ENCODE assay signal across 6 cellular contexts in genomic region chr1:46248122-46248920, GRCh38. TPM values are rescaled to one million over a fixed set of nuclear protein-coding genes. Genes with fewer than 3 reads are reported as not detected.
DNase-seq lines count a peak whose midpoint lies in the region; TF ChIP-seq lines count a peak whose summit lies in the region.

No MANE protein-coding gene starts in this region.

- peak; percentile 40 for DNase-seq in GM06990 (ENCODE audit: extremely low read depth, insufficient read length)
- peak; percentile 60 for DNase-seq in NCI-H1048 (lab: John Stamatoyannopoulos, UW)
- DNase-seq in activated T-helper 1 cell treated with anti-CD3 and anti-CD28 coated beads, Interleukin-12 subunit alpha, Interleukin-12 subunit beta, Interleukin-2, Interleukin-4 antibody, amounts not matched to agents 30 ng/mL and 10 ng/mL and 1 ng/mL, durations not matched to agents 14 hours and 24 hours and 36 hours (ENCODE audit: low spot score): no peak
- DNase-seq in mesothelial cell of epicardium (ENCODE audit: low spot score in 2 of 2, unreplicated experiment in 2 of 2): no peak
- no peak for DNase-seq in middle frontal gyrus (ENCODE audit: extremely low spot score, low spot score)
- DNase-seq in DMS114 treated with DMSO at 0.1 percent for 48 hours (lab: John Stamatoyannopoulos, UW; ENCODE audit: unreplicated experiment): no peak

- peak overlapping the region; percentile 97 for H3K4me3 Mint-ChIP-seq in activated T-helper 1 cell treated with anti-CD3 and anti-CD28 coated beads, Interleukin-12 subunit alpha, Interleukin-12 subunit beta, Interleukin-2, Interleukin-4 antibody, amounts not matched to agents 30 ng/mL and 10 ng/mL and 1 ng/mL, durations not matched to agents 14 hours and 24 hours and 36 hours
- H3K4me3 Mint-ChIP-seq in mesothelial cell of epicardium: peak overlapping the region; percentile 96

- H3K36me3 Mint-ChIP-seq in activated T-helper 1 cell treated with anti-CD3 and anti-CD28 coated beads, Interleukin-12 subunit alpha, Interleukin-12 subunit beta, Interleukin-2, Interleukin-4 antibody, amounts not matched to agents 30 ng/mL and 10 ng/mL and 1 ng/mL, durations not matched to agents 14 hours and 24 hours and 36 hours (ENCODE audit: low read depth): peaks cover 24% of the 10 kb centered on the region
- peaks cover 13% of the 10 kb centered on the region for H3K36me3 Mint-ChIP-seq in mesothelial cell of epicardium

- peaks cover 9% of the 10 kb centered on the region for H3K36me3 ChIP-seq in GM06990 (ENCODE audit: control insufficient read depth, insufficient read depth, low read length)

- peak overlapping the region; percentile 94 for H3K27ac Mint-ChIP-seq in activated T-helper 1 cell treated with anti-CD3 and anti-CD28 coated beads, Interleukin-12 subunit alpha, Interleukin-12 subunit beta, Interleukin-2, Interleukin-4 antibody, amounts not matched to agents 30 ng/mL and 10 ng/mL and 1 ng/mL, durations not matched to agents 14 hours and 24 hours and 36 hours
- H3K27ac Mint-ChIP-seq in mesothelial cell of epicardium: peak overlapping the region; percentile 67

- no peaks in the 10 kb centered on the region for H3K27me3 ChIP-seq in GM06990 (replicated peaks; ENCODE audit: control insufficient read depth, insufficient read depth, low read length)

- peaks cover 39% of the 10 kb centered on the region for H3K4me1 Mint-ChIP-seq in activated T-helper 1 cell treated with anti-CD3 and anti-CD28 coated beads, Interleukin-12 subunit alpha, Interleukin-12 subunit beta, Interleukin-2, Interleukin-4 antibody, amounts not matched to agents 30 ng/mL and 10 ng/mL and 1 ng/mL, durations not matched to agents 14 hours and 24 hours and 36 hours (ENCODE audit: low read depth)
- peaks cover 12% of the 10 kb centered on the region for H3K4me1 Mint-ChIP-seq in mesothelial cell of epicardium

- TF ChIP-seq CTCF in GM06990 (IDR thresholded peaks at IDR 0.05; ENCODE audit: insufficient read depth, low read length, poor library complexity, severe bottlenecking) (peak; percentile 26), mesothelial cell of epicardium (IDR thresholded peaks at IDR 0.05; ENCODE audit: unreplicated experiment) (no peak)

- H3K4me3 ChIP-seq in GM06990 (replicated peaks; ENCODE audit: low read depth, low read length): peak overlapping the region; percentile 86

- intact Hi-C loops in activated T-helper 1 cell treated with anti-CD3 and anti-CD28 coated beads, Interleukin-12 subunit alpha, Interleukin-12 subunit beta, Interleukin-2, Interleukin-4 antibody, amounts not matched to agents 30 ng/mL and 10 ng/mL and 1 ng/mL, durations not matched to agents 14 hours and 24 hours and 36 hours (cut with micrococcal nuclease): loop anchor here (5.0 kb wide), 2 partner anchors 469 to 1236 kb away; partner anchors contain the start of genes EFCAB14, HECTD3 and UROD

- H3K27me3 Mint-ChIP-seq in activated T-helper 1 cell treated with anti-CD3 and anti-CD28 coated beads, Interleukin-12 subunit alpha, Interleukin-12 subunit beta, Interleukin-2, Interleukin-4 antibody, amounts not matched to agents 30 ng/mL and 10 ng/mL and 1 ng/mL, durations not matched to agents 14 hours and 24 hours and 36 hours (ENCODE audit: insufficient read depth): no peaks in the 10 kb centered on the region
- no peaks in the 10 kb centered on the region for H3K27me3 Mint-ChIP-seq in mesothelial cell of epicardium (ENCODE audit: low read depth)

- H3K9me3 Mint-ChIP-seq in activated T-helper 1 cell treated with anti-CD3 and anti-CD28 coated beads, Interleukin-12 subunit alpha, Interleukin-12 subunit beta, Interleukin-2, Interleukin-4 antibody, amounts not matched to agents 30 ng/mL and 10 ng/mL and 1 ng/mL, durations not matched to agents 14 hours and 24 hours and 36 hours: no peaks in the 10 kb centered on the region
- no peaks in the 10 kb centered on the region for H3K9me3 Mint-ChIP-seq in mesothelial cell of epicardium

RNA-seq across cellular contexts. Expression of gene RAD54L, which starts 0.8 kb away (rescaled TPM):
- 49.7 and 50.2 TPM in 2 replicates for total RNA-seq in activated T-helper 1 cell treated with anti-CD3 and anti-CD28 coated beads, Interleukin-12 subunit alpha, Interleukin-12 subunit beta, Interleukin-2, Interleukin-4 antibody, amounts not matched to agents 30 ng/mL and 10 ng/mL and 1 ng/mL, durations not matched to agents 14 hours and 24 hours and 36 hours
- total RNA-seq in mesothelial cell of epicardium: 11.2 to 12.2 TPM (median 11.7 TPM) in 3 replicates

RNA-seq across cellular contexts. Expression of gene LURAP1, which starts 45.2 kb away (rescaled TPM):
- total RNA-seq in activated T-helper 1 cell treated with anti-CD3 and anti-CD28 coated beads, Interleukin-12 subunit alpha, Interleukin-12 subunit beta, Interleukin-2, Interleukin-4 antibody, amounts not matched to agents 30 ng/mL and 10 ng/mL and 1 ng/mL, durations not matched to agents 14 hours and 24 hours and 36 hours: 0.15 TPM in 1 of 2 replicates, not detected in the other
- 2.1 to 2.8 TPM (median 2.6 TPM) in 3 replicates for total RNA-seq in mesothelial cell of epicardium

RNA-seq across cellular contexts. Expression of gene POMGNT1, which starts 50.1 kb away (rescaled TPM):
- 80.8 and 85.7 TPM in 2 replicates for total RNA-seq in activated T-helper 1 cell treated with anti-CD3 and anti-CD28 coated beads, Interleukin-12 subunit alpha, Interleukin-12 subunit beta, Interleukin-2, Interleukin-4 antibody, amounts not matched to agents 30 ng/mL and 10 ng/mL and 1 ng/mL, durations not matched to agents 14 hours and 24 hours and 36 hours
- total RNA-seq in mesothelial cell of epicardium: 87.1 to 95.6 TPM (median 91.6 TPM) in 3 replicates

RNA-seq across cellular contexts. Expression of gene LRRC41, which starts 55.1 kb away (rescaled TPM):
- total RNA-seq in activated T-helper 1 cell treated with anti-CD3 and anti-CD28 coated beads, Interleukin-12 subunit alpha, Interleukin-12 subunit beta, Interleukin-2, Interleukin-4 antibody, amounts not matched to agents 30 ng/mL and 10 ng/mL and 1 ng/mL, durations not matched to agents 14 hours and 24 hours and 36 hours: 62.1 and 62.6 TPM in 2 replicates
- 116 to 122 TPM (median 120 TPM) in 3 replicates for total RNA-seq in mesothelial cell of epicardium

RNA-seq across cellular contexts. Expression of gene UQCRH, which starts 55.2 kb away (rescaled TPM):
- 258 and 268 TPM in 2 replicates for total RNA-seq in activated T-helper 1 cell treated with anti-CD3 and anti-CD28 coated beads, Interleukin-12 subunit alpha, Interleukin-12 subunit beta, Interleukin-2, Interleukin-4 antibody, amounts not matched to agents 30 ng/mL and 10 ng/mL and 1 ng/mL, durations not matched to agents 14 hours and 24 hours and 36 hours
- total RNA-seq in mesothelial cell of epicardium: 205 to 211 TPM (median 209 TPM) in 3 replicates

Comparison
In these comparisons a context has a peak if more than half of its experiments do, and no peak if none do; other contexts are left out.
1. DNase-seq: peak in GM06990 (single experiment) and NCI-H1048 (single experiment); none in activated T-helper 1 cell treated with anti-CD3 and anti-CD28 coated beads, Interleukin-12 subunit alpha, Interleukin-12 subunit beta, Interleukin-2, Interleukin-4 antibody, amounts not matched to agents 30 ng/mL and 10 ng/mL and 1 ng/mL, durations not matched to agents 14 hours and 24 hours and 36 hours (single experiment), mesothelial cell of epicardium (0 of 2), middle frontal gyrus (single experiment) and DMS114 treated with DMSO at 0.1 percent for 48 hours (single experiment).